Comparison of ENCODE assay signal across 19 cellular contexts in genomic region chr2:61499060-61499459, GRCh38.
"Had no signal": no experiment of that assay in that cellular context is flagged by ENCODE, and none has a peak within 500 bp of the region (broad histone marks: within the 10 kb centered on the region; RNA-seq: fewer than 3 reads in every experiment).

No MANE protein-coding gene starts in this region.

- H3K4me3 Mint-ChIP-seq: natural killer cell; stimulated activated memory B cell treated with anti-CD40 and anti-IgM and Interleukin-4, amounts not matched to agents 10 μg/mL and 1 μg/mL and 100 μg/mL, for 72 hours had no signal

- ATAC-seq: left ventricle myocardium superior; lower lobe of right lung; natural killer cell; psoas muscle; right cardiac atrium; stimulated activated memory B cell treated with anti-CD40 and anti-IgM and Interleukin-4, amounts not matched to agents 10 μg/mL and 1 μg/mL and 100 μg/mL, for 72 hours; stimulated activated naive CD8-positive, alpha-beta T cell treated with anti-CD3 and anti-CD28 coated beads, Interleukin-15, Interleukin-2, amounts not matched to agents 100 U/mL and 50 U/mL, for 24 hours had no signal

- H3K4me3 ChIP-seq: dorsolateral prefrontal cortex, lower lobe of right lung, ovary, psoas muscle, sigmoid colon, testis, tibial artery, upper lobe of left lung, uterus had no signal

- H3K27ac Mint-ChIP-seq: stimulated activated memory B cell treated with anti-CD40 and anti-IgM and Interleukin-4, amounts not matched to agents 10 μg/mL and 1 μg/mL and 100 μg/mL, for 72 hours had no signal

- DNase-seq: dorsolateral prefrontal cortex; effector CD4-positive, alpha-beta T cell; left ventricle myocardium superior; lower lobe of right lung; natural killer cell; occipital lobe; ovary; psoas muscle; right cardiac atrium; sigmoid colon; stimulated activated CD4-positive, alpha-beta T cell treated with anti-CD3 and anti-CD28 coated beads, Interleukin-2, amount 100 ng/mL, for 24 hours; stimulated activated CD4-positive, alpha-beta T cell treated with anti-CD3 and anti-CD28 coated beads, Interleukin-4, amount 100 ng/mL, for 24 hours; stimulated activated naive CD8-positive, alpha-beta T cell treated with anti-CD3 and anti-CD28 coated beads, Interleukin-15, Interleukin-2, amounts not matched to agents 100 U/mL and 50 U/mL, for 24 hours; substantia nigra; testis; tibial artery; upper lobe of left lung; uterus had no signal

- H3K27ac ChIP-seq: lower lobe of right lung, ovary, psoas muscle, sigmoid colon, testis, tibial artery, upper lobe of left lung, uterus had no signal

- H3K9me3 Mint-ChIP-seq: natural killer cell; stimulated activated memory B cell treated with anti-CD40 and anti-IgM and Interleukin-4, amounts not matched to agents 10 μg/mL and 1 μg/mL and 100 μg/mL, for 72 hours had no signal

- H3K9me3 ChIP-seq: lower lobe of right lung, ovary, psoas muscle, sigmoid colon, testis, tibial artery, upper lobe of left lung, uterus had no signal

- H3K4me1 ChIP-seq: lower lobe of right lung, psoas muscle, sigmoid colon, testis, tibial artery, uterus had no signal

- H3K27me3 Mint-ChIP-seq: stimulated activated memory B cell treated with anti-CD40 and anti-IgM and Interleukin-4, amounts not matched to agents 10 μg/mL and 1 μg/mL and 100 μg/mL, for 72 hours had no signal

- H3K36me3 ChIP-seq: ovary, uterus had no signal

- H3K27me3 ChIP-seq: dorsolateral prefrontal cortex, ovary, sigmoid colon, testis, tibial artery, upper lobe of left lung, uterus had no signal
